Comparison of ENCODE assay signal across 17 cellular contexts in the genomic region with DNA sequence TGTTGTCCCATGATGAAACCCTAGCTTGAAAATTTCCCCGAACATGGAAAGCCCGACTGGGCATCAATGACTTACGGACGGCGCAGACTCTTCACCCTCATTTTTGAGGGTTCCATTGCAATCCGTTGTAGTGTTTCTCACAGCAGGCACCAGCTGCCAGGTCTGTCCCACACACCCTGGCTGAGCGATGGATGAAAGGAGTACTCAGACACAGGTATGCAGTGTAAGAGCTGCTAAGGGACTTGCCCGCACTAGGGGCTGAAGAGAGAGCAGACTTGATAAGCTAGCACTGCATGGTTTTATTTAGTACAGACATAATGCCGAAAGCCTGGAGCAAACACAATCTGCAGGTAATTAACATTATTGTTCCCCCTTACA. TPM values are rescaled to one million over a fixed set of nuclear protein-coding genes. Genes with fewer than 3 reads are reported as not detected.
A peak's percentile ranks its signal among the peaks of the same experiment; 100 is the strongest.
DNase-seq lines count a peak whose midpoint lies in the region; ATAC-seq and TF ChIP-seq lines count a peak whose summit lies in the region.
"Had no signal": no experiment of that assay in that cellular context is flagged by ENCODE, and none has a peak within 500 bp of the region (broad histone marks: within the 10 kb centered on the region; RNA-seq: fewer than 3 reads in every experiment).

No MANE protein-coding gene starts in this region.

- no peak overlapping the region for H2AK5ac ChIP-seq in IMR-90 (ENCODE audit: low read depth, low read length)

- no peak overlapping the region for H4K8ac ChIP-seq in IMR-90 (ENCODE audit: low read depth in 2 of 2, low read length in 2 of 2)

- H4K91ac ChIP-seq in IMR-90 (ENCODE audit: insufficient read depth, low read depth, low read length) = no peak overlapping the region

- no peak for DNase-seq in IMR-90
- peak; percentile 18 to 24 for DNase-seq in left colon
- no peak for DNase-seq in stomach
- DNase-seq in HCEC 1CT = no peak
- DNase-seq in GM03348 (ENCODE audit: low spot score) = no peak
- no peak for DNase-seq in HFFc6
- no peak for DNase-seq in NCI-H82 (lab: John Stamatoyannopoulos, UW)
- DNase-seq: activated CD8-positive, alpha-beta memory T cell treated with anti-CD3 and anti-CD28 coated beads for 24 hours; Right ventricle myocardium superior; stimulated activated CD4-positive, alpha-beta T cell treated with anti-CD3 and anti-CD28 coated beads, Interleukin-2, amount 100 ng/mL, for 48 hours; T-helper 1 cell; WERI-Rb-1 had no signal

- no peaks in the 10 kb centered on the region for H3K9me1 ChIP-seq in IMR-90 (ENCODE audit: insufficient read depth, low read length)

- no peaks in the 10 kb centered on the region for H3K4me1 ChIP-seq in IMR-90 (ENCODE audit: control insufficient read depth, insufficient read depth, low read length)
- peaks cover 3 to 9% of the 10 kb centered on the region in 2 donors for H3K4me1 ChIP-seq in duodenal mucosa (ENCODE audit: control insufficient read depth in 1 of 2, insufficient read depth in 2 of 2, low read length in 2 of 2)
- H3K4me1 ChIP-seq in stomach = peaks cover 0 to 16% (median 2%) of the 10 kb centered on the region in 4 donors

- H3K4ac ChIP-seq in IMR-90 (ENCODE audit: low read depth, low read length) = no peak overlapping the region

- in situ Hi-C loops in IMR-90 (cut with MboI; ENCODE audit: low sequenced_read_pairs) = no loop called here

- no peak overlapping the region for H3K23ac ChIP-seq in IMR-90 (ENCODE audit: low read depth, low read length)

- H3K27ac Mint-ChIP-seq in HFFc6 = no peak overlapping the region
- H3K27ac Mint-ChIP-seq: activated T-helper 17 cell treated with anti-CD3 and anti-CD28 coated beads, Interleukin-2, amount 50 U/mL, for 72 hours had no signal

- H2AK9ac ChIP-seq in IMR-90 (replicated peaks; ENCODE audit: low read depth, low read length, poor library complexity) = no peak overlapping the region

- H3K18ac ChIP-seq in IMR-90 (ENCODE audit: low read depth, low read length) = no peak overlapping the region

- no peak overlapping the region for H2BK15ac ChIP-seq in IMR-90 (ENCODE audit: low read depth, low read length)

- no CpG with 5 or more reads among the region's 9 CpGs for WGBS in IMR-90 (ENCODE audit: extremely low coverage in 2 of 2, insufficient read length in 1 of 2), 2 experiments
- WGBS in stomach, 5 donors = 63 to 77% (median 71%) methylated on average over 9 of the region's 9 CpGs

- H3K36me3 ChIP-seq in IMR-90 (ENCODE audit: control insufficient read depth, insufficient read depth, low read length) (no peaks in the 10 kb centered on the region), duodenal mucosa (ENCODE audit: control insufficient read depth in 1 of 2, insufficient read depth in 2 of 2, low read length in 2 of 2) (no peaks in the 10 kb centered on the region), stomach (no peaks in the 10 kb centered on the region)
- H3K36me3 ChIP-seq: WERI-Rb-1 had no signal

- peaks cover 12% of the 10 kb centered on the region for H3K4me1 Mint-ChIP-seq in HFFc6 (ENCODE audit: low read depth)
- H3K4me1 Mint-ChIP-seq: activated T-helper 17 cell treated with anti-CD3 and anti-CD28 coated beads, Interleukin-2, amount 50 U/mL, for 72 hours had no signal

- TF ChIP-seq CTCF in IMR-90 (conservative IDR thresholded peaks at IDR 0.05; ENCODE audit: low read depth, low read length) = no peak
- no peak for TF ChIP-seq CTCF in stomach (IDR thresholded peaks at IDR 0.05)
- TF ChIP-seq CTCF in HFFc6 (IDR thresholded peaks at IDR 0.05) = no peak

- peak overlapping the region; percentile 21 for H2AFZ ChIP-seq in IMR-90 (replicated peaks; ENCODE audit: low read length, poor library complexity)

- no peak for TF ChIP-seq RAD21 in IMR-90 (IDR thresholded peaks at IDR 0.05; ENCODE audit: low read length)

- TF ChIP-seq POLR2A in IMR-90 (IDR thresholded peaks at IDR 0.05; ENCODE audit: low read depth, low read length) (no peak), stomach (IDR thresholded peaks at IDR 0.05) (no peak)

- H3K4me3 ChIP-seq in IMR-90 (ENCODE audit: insufficient read depth, low read depth, low read length) = no peak overlapping the region
- H3K4me3 ChIP-seq in duodenal mucosa (ENCODE audit: low read depth in 1 of 2, low read length in 2 of 2) = peak overlapping the region; percentile 47 to 59
- peak overlapping the region in 2 of 4 donors; percentile 22 to 28 for H3K4me3 ChIP-seq in stomach

- no peak overlapping the region for H2BK5ac ChIP-seq in IMR-90 (ENCODE audit: low read depth, low read length, poor library complexity, severe bottlenecking)

- H3K36me3 Mint-ChIP-seq in HFFc6 (ENCODE audit: low read depth) = no peaks in the 10 kb centered on the region

- no peak overlapping the region for H2BK120ac ChIP-seq in IMR-90 (ENCODE audit: low read depth, low read length)

- H3K9me3 Mint-ChIP-seq in HFFc6 = no peaks in the 10 kb centered on the region
- H3K9me3 Mint-ChIP-seq: activated T-helper 17 cell treated with anti-CD3 and anti-CD28 coated beads, Interleukin-2, amount 50 U/mL, for 72 hours had no signal

- H3K9me3 ChIP-seq in IMR-90 (ENCODE audit: control insufficient read depth, insufficient read depth, low read length) (no peaks in the 10 kb centered on the region), duodenal mucosa (ENCODE audit: control insufficient read depth in 1 of 2, low read length in 2 of 2) (no peaks in the 10 kb centered on the region), stomach (no peaks in the 10 kb centered on the region)

- BruUV-seq in IMR-90 (replicated peaks; lab: Mats Ljungman, UMichigan) = no TSS peak

- H3K4me2 ChIP-seq in IMR-90 (ENCODE audit: low read depth, low read length) = no peak overlapping the region

- no peak overlapping the region for H3K56ac ChIP-seq in IMR-90 (ENCODE audit: extremely low read depth, insufficient read depth, low read length)

- dilution Hi-C loops in IMR-90 (cut with HindIII; ENCODE audit: low sequenced_read_pairs, unreplicated experiment) = no loop called here

- no peak overlapping the region for H3K14ac ChIP-seq in IMR-90 (replicated peaks; ENCODE audit: low read depth, low read length)

- H3K4me3 Mint-ChIP-seq in HFFc6 = no peak overlapping the region
- H3K4me3 Mint-ChIP-seq: activated T-helper 17 cell treated with anti-CD3 and anti-CD28 coated beads, Interleukin-2, amount 50 U/mL, for 72 hours had no signal

- no peak for TF ChIP-seq EP300 in stomach (IDR thresholded peaks at IDR 0.05)

- H3K27me3 Mint-ChIP-seq in HFFc6 (ENCODE audit: insufficient read depth) = peaks cover 7% of the 10 kb centered on the region

- no peak overlapping the region for H2BK20ac ChIP-seq in IMR-90 (ENCODE audit: low read depth, low read length)

- ATAC-seq in IMR-90 (ENCODE audit: low read depth) (no peak), left colon (peak; percentile 53)
- ATAC-seq: activated T-helper 17 cell treated with anti-CD3 and anti-CD28 coated beads, Interleukin-2, amount 50 U/mL, for 72 hours had no signal

- no peak overlapping the region for H3K9ac ChIP-seq in IMR-90 (ENCODE audit: low read depth, low read length)
- H3K9ac ChIP-seq in duodenal mucosa (ENCODE audit: low read depth in 1 of 2, low read length in 2 of 2) = peak overlapping the region; percentile 57 to 60

- POLR2A ChIA-PET in IMR-90 (lab: Charles Lee; ENCODE audit: unreplicated experiment) = no interaction called here

- H3K79me1 ChIP-seq in IMR-90 (ENCODE audit: low read depth in 1 of 2, low read length in 2 of 2) = no peaks in the 10 kb centered on the region

- H3K27ac ChIP-seq in IMR-90 (ENCODE audit: insufficient read depth, low read length) (no peak overlapping the region), duodenal mucosa (ENCODE audit: low read depth, low read length) (peak overlapping the region; percentile 74), stomach (peak overlapping the region; percentile 24 to 91 (median 76))
- H3K27ac ChIP-seq: HL-60, WERI-Rb-1 had no signal

- H3K27me3 ChIP-seq in IMR-90 (ENCODE audit: control insufficient read depth, insufficient read depth, low read length) (no peaks in the 10 kb centered on the region), duodenal mucosa (ENCODE audit: control insufficient read depth in 1 of 2, insufficient read depth in 2 of 2, low read length in 2 of 2) (no peaks in the 10 kb centered on the region), stomach (no peaks in the 10 kb centered on the region)

- no peaks in the 10 kb centered on the region for H4K20me1 ChIP-seq in IMR-90 (ENCODE audit: insufficient read depth, low read length)

- intact Hi-C loops in IMR-90 (cut with micrococcal nuclease) (no loop called here), left colon (cut with DNase I, micrococcal nuclease) (no loop called here), stomach (cut with DNase I; ENCODE audit: low total_unique reads) (no loop called here)

- no peak overlapping the region for H4K5ac ChIP-seq in IMR-90 (ENCODE audit: low read depth, low read length)

- CTCF ChIA-PET in IMR-90 (lab: Yijun Ruan, JAX) = no interaction called here

TF ChIP-seq in IMR-90, 13 proteins besides CTCF, POLR2A, EP300 and RAD21:
- TF ChIP-seq MAZ (IDR thresholded peaks at IDR 0.05; ENCODE audit: borderline replicate concordance, low read depth, low read length) (no peak), CEBPB (IDR thresholded peaks at IDR 0.05; ENCODE audit: low read depth, low read length) (no peak), FOS (IDR thresholded peaks at IDR 0.05; ENCODE audit: low read depth, low read length) (no peak), NFE2L2 (IDR thresholded peaks at IDR 0.05; ENCODE audit: low read depth, low read length) (no peak), RFX5 (IDR thresholded peaks at IDR 0.05; ENCODE audit: low read depth, low read length) (no peak), SMC3 (IDR thresholded peaks at IDR 0.05; ENCODE audit: low read depth, low read length) (no peak), MAFK (IDR thresholded peaks at IDR 0.05; ENCODE audit: low read depth, low read length) (no peak)
- TF ChIP-seq, protein P1, sequence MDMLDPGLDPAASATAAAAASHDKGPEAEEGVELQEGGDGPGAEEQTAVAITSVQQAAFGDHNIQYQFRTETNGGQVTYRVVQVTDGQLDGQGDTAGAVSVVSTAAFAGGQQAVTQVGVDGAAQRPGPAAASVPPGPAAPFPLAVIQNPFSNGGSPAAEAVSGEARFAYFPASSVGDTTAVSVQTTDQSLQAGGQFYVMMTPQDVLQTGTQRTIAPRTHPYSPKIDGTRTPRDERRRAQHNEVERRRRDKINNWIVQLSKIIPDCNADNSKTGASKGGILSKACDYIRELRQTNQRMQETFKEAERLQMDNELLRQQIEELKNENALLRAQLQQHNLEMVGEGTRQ (IDR thresholded peaks at IDR 0.05; ENCODE audit: low read depth, low read length) = no peak

RNA-seq across cellular contexts. Expression of a gene that starts 15.8 kb away (rescaled TPM):
- not detected in 2 replicates for total RNA-seq in IMR-90 (2012; rRNA removed)
- polyA plus RNA-seq in IMR-90 (2012; rRNA removed) = not detected in 2 replicates
- not detected in 2 replicates for polyA plus RNA-seq in IMR-90 (2012; cell fraction: cytosol; rRNA removed)
- not detected in 2 replicates for polyA plus RNA-seq in IMR-90 (2012; cell fraction: nucleus; rRNA removed; ENCODE audit: low replicate concordance)
- not detected for total RNA-seq in left colon
- not detected for total RNA-seq in stomach
- 1 to 10 TPM in 1 of 3 donors, not detected in 2; 3.9 TPM for polyA plus RNA-seq in stomach
- not detected for total RNA-seq in HFFc6 (2021; fragmentation: NEBNext Ultra II Directional; extraction: Animal tissue kit (Norgen Biotek cat#: 25700))
- total RNA-seq: activated T-helper 17 cell treated with anti-CD3 and anti-CD28 coated beads, Interleukin-2, amount 50 U/mL, for 72 hours; cerebellum; omental fat pad; Right ventricle myocardium superior had no signal

Comparison
In these comparisons a context has a peak if more than half of its experiments do, and no peak if none do; other contexts are left out.
1. DNase-seq: peak in left colon (2 of 2); none in IMR-90 (single experiment), stomach (single experiment), HCEC 1CT (single experiment), GM03348 (single experiment), HFFc6 (single experiment) and NCI-H82 (single experiment).